Comparison of ENCODE assay signal across 1 cellular context in genomic region chr16:2520097-2520783, GRCh38.
A peak's percentile ranks its signal among the peaks of the same experiment; 100 is the strongest.
TF ChIP-seq lines count a peak whose summit lies in the region.

A gene with protein sequence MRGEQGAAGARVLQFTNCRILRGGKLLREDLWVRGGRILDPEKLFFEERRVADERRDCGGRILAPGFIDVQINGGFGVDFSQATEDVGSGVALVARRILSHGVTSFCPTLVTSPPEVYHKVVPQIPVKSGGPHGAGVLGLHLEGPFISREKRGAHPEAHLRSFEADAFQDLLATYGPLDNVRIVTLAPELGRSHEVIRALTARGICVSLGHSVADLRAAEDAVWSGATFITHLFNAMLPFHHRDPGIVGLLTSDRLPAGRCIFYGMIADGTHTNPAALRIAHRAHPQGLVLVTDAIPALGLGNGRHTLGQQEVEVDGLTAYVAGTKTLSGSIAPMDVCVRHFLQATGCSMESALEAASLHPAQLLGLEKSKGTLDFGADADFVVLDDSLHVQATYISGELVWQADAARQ (plus strand): TSS chr16:2520371. CDS start chr16:2520459, 88 bp downstream.

TF ChIP-seq in K562, 482 proteins besides CTCF, POLR2A, EP300 and RAD21 (continued from another document and continues in another):
- TF ChIP-seq, protein P1, sequence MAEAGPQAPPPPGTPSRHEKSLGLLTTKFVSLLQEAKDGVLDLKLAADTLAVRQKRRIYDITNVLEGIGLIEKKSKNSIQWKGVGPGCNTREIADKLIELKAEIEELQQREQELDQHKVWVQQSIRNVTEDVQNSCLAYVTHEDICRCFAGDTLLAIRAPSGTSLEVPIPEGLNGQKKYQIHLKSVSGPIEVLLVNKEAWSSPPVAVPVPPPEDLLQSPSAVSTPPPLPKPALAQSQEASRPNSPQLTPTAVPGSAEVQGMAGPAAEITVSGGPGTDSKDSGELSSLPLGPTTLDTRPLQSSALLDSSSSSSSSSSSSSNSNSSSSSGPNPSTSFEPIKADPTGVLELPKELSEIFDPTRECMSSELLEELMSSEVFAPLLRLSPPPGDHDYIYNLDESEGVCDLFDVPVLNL (CRISPR knock-in tag; IDR thresholded peaks at IDR 0.05; ENCODE audit: low read depth), result no peak
- no peak for TF ChIP-seq SP2 (IDR thresholded peaks at IDR 0.05; ENCODE audit: extremely low read depth, low read depth, low read length, poor library complexity, severe bottlenecking)
- peak in 1 of 2 experiments; percentile 81; a peak in 1 of 4 replicates for TF ChIP-seq RCOR1 (IDR thresholded peaks at IDR 0.05; ENCODE audit: borderline replicate concordance in 1 of 2, low read depth in 2 of 2, low read length in 2 of 2)
- TF ChIP-seq TCF7L2 (IDR thresholded peaks at IDR 0.05; ENCODE audit: low read depth, low read length), result no peak
- no peak for TF ChIP-seq ZNF143 (CRISPR knock-in tag; IDR thresholded peaks at IDR 0.05)
- no peak for TF ChIP-seq KLF16 (IDR thresholded peaks at IDR 0.05)
- TF ChIP-seq ADNP (tag; IDR thresholded peaks at IDR 0.05), result no peak
- no peak for TF ChIP-seq STAG1 (CRISPR knock-in tag; IDR thresholded peaks at IDR 0.05; ENCODE audit: borderline replicate concordance)
- no peak for TF ChIP-seq SAFB2 (IDR thresholded peaks at IDR 0.05; ENCODE audit: borderline replicate concordance, low read depth, low read length, severe bottlenecking)
- peak; percentile 97 for TF ChIP-seq TFE3 (CRISPR knock-in tag; IDR thresholded peaks at IDR 0.05)
- TF ChIP-seq MYC (IDR thresholded peaks at IDR 0.05; ENCODE audit: low read depth, low read length), result peak; percentile 67; the same call in 1 of the 2 replicates
- no peak for TF ChIP-seq MYC (CRISPR knock-in tag; IDR thresholded peaks at IDR 0.05; ENCODE audit: borderline replicate concordance, low read depth)
- TF ChIP-seq ZNF445 (CRISPR knock-in tag; IDR thresholded peaks at IDR 0.05; ENCODE audit: low read depth), result no peak
- peak in 1 of 2 experiments; percentile 43; a peak in 1 of 4 replicates for TF ChIP-seq BCLAF1 (IDR thresholded peaks at IDR 0.05; ENCODE audit: borderline replicate concordance in 1 of 2, control insufficient read depth in 1 of 2, low read depth in 2 of 2, low read length in 1 of 2)
- no peak for TF ChIP-seq ZFP36 (IDR thresholded peaks at IDR 0.05; ENCODE audit: low read depth, low read length, partially characterized antibody)
- TF ChIP-seq E2F8 (IDR thresholded peaks at IDR 0.05; ENCODE audit: low read depth, partially characterized antibody), result peak; percentile 44
- no peak for TF ChIP-seq HDAC6 (IDR thresholded peaks at IDR 0.05; ENCODE audit: low read depth, low read length)
- no peak for TF ChIP-seq PURB (CRISPR knock-in tag; IDR thresholded peaks at IDR 0.05; ENCODE audit: low read depth)
- no peak for TF ChIP-seq CREBBP (IDR thresholded peaks at IDR 0.05; ENCODE audit: low read depth, low read length)
- no peak for TF ChIP-seq HLTF (IDR thresholded peaks at IDR 0.05)
- TF ChIP-seq HDAC1 (IDR thresholded peaks at IDR 0.05), result peak in 1 of 2 experiments; percentile 85; a peak in 2 of 4 replicates
- no peak for TF ChIP-seq CREB3L1 (IDR thresholded peaks at IDR 0.05; ENCODE audit: borderline replicate concordance, low read depth)
- no peak for TF ChIP-seq ASH1L (IDR thresholded peaks at IDR 0.05; ENCODE audit: borderline replicate concordance, low read depth, partially characterized antibody)
- TF ChIP-seq SP1 (CRISPR knock-in tag; IDR thresholded peaks at IDR 0.05), result no peak
- TF ChIP-seq CREB1 (IDR thresholded peaks at IDR 0.05), result peak; percentile 71; the same call in 1 of the 2 replicates
- peak; percentile 63; the same call in 1 of the 2 replicates for TF ChIP-seq CREB1 (CRISPR knock-in tag; IDR thresholded peaks at IDR 0.05)
- no peak for TF ChIP-seq MLLT1 (IDR thresholded peaks at IDR 0.05)
- TF ChIP-seq ZNF699 (CRISPR knock-in tag; IDR thresholded peaks at IDR 0.05; ENCODE audit: insufficient replicate concordance), result no peak
- no peak for TF ChIP-seq RNF2 (IDR thresholded peaks at IDR 0.05)
- TF ChIP-seq TGIF2 (CRISPR knock-in tag; IDR thresholded peaks at IDR 0.05), result no peak
- no peak for TF ChIP-seq MCM7 (IDR thresholded peaks at IDR 0.05)
- no peak for TF ChIP-seq RREB1 (CRISPR knock-in tag; IDR thresholded peaks at IDR 0.05)
- TF ChIP-seq ZNF778 (CRISPR knock-in tag; IDR thresholded peaks at IDR 0.05), result no peak
- no peak for TF ChIP-seq PHB2 (IDR thresholded peaks at IDR 0.05; ENCODE audit: low read depth)
- peak; percentile 57; the same call in 1 of the 2 replicates for TF ChIP-seq MBD2 (IDR thresholded peaks at IDR 0.05; ENCODE audit: borderline replicate concordance, low read depth)
- TF ChIP-seq, protein P2, sequence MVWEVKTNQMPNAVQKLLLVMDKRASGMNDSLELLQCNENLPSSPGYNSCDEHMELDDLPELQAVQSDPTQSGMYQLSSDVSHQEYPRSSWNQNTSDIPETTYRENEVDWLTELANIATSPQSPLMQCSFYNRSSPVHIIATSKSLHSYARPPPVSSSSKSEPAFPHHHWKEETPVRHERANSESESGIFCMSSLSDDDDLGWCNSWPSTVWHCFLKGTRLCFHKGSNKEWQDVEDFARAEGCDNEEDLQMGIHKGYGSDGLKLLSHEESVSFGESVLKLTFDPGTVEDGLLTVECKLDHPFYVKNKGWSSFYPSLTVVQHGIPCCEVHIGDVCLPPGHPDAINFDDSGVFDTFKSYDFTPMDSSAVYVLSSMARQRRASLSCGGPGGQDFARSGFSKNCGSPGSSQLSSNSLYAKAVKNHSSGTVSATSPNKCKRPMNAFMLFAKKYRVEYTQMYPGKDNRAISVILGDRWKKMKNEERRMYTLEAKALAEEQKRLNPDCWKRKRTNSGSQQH (CRISPR knock-in tag; IDR thresholded peaks at IDR 0.05), result no peak
- TF ChIP-seq C11orf30 (IDR thresholded peaks at IDR 0.05; ENCODE audit: low read depth), result peak; percentile 90
- TF ChIP-seq DPF2 (IDR thresholded peaks at IDR 0.05), result no peak
- no peak for TF ChIP-seq FOXP1 (CRISPR knock-in tag; IDR thresholded peaks at IDR 0.05)
